ENCODE assay signal across 15 cellular contexts in the genomic region with DNA sequence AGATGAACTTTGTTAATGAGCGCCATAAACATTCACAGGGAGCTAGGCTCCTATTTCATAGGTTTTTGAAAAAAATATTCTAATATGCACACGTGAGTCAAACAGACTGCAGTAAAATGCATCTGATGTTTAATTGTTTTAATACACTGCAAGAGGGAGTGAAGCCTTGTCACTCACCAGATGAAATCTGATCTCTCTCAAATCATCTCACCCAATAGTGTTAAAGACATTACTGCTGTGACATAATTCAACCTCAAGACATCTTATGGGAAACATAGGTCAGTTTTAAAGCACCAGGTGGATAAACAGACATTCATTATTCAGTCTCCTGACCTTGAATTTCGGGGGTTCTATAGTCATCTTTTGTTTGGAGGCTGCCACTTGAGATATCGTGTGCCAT.
DNase-seq lines count a peak whose midpoint lies in the region; ATAC-seq and TF ChIP-seq lines count a peak whose summit lies in the region.
"Had no signal": no experiment of that assay in that cellular context is flagged by ENCODE, and none has a peak within 500 bp of the region (broad histone marks: within the 10 kb centered on the region; RNA-seq: fewer than 3 reads in every experiment).

No MANE protein-coding gene starts in this region.

- H3K27me3 ChIP-seq in smooth muscle cell (ENCODE audit: low read depth) (no peaks in the 10 kb centered on the region), BE2C (no peaks in the 10 kb centered on the region)
- H3K27me3 ChIP-seq: right atrium auricular region had no signal

- H3K9me3 ChIP-seq in HEK293 (ENCODE audit: control insufficient read depth, insufficient read depth, low read depth, low read length), result no peaks in the 10 kb centered on the region
- H3K9me3 ChIP-seq in mesodermal cell (ENCODE audit: control insufficient read depth, low read length), result no peaks in the 10 kb centered on the region
- no peaks in the 10 kb centered on the region for H3K9me3 ChIP-seq in smooth muscle cell (replicated peaks; ENCODE audit: low read depth)
- no peaks in the 10 kb centered on the region for H3K9me3 ChIP-seq in BE2C
- H3K9me3 ChIP-seq: lower lobe of right lung, right atrium auricular region had no signal

- no peak overlapping the region for H3K4me3 ChIP-seq in HEK293 (ENCODE audit: low read depth, low read length)
- H3K4me3 ChIP-seq in mesodermal cell (ENCODE audit: extremely low read depth, insufficient read depth, low read length, poor library complexity, severe bottlenecking), result no peak overlapping the region
- H3K4me3 ChIP-seq in smooth muscle cell, result no peak overlapping the region
- H3K4me3 ChIP-seq in BE2C (ENCODE audit: low read depth, low read length), result no peak overlapping the region
- H3K4me3 ChIP-seq: lower lobe of right lung, PC-9, right atrium auricular region had no signal

- WGBS in mesodermal cell (ENCODE audit: insufficient coverage in 2 of 2), 2 experiments, result 92% methylated on average over 2 of the region's 4 CpGs; no CpG with 5 or more reads in 1 of the 2 experiments
- WGBS in smooth muscle cell (ENCODE audit: low lambda C conversion rate), result 89% methylated on average over 4 of the region's 4 CpGs

- no peak for ATAC-seq in GM19455 (IDR thresholded peaks at IDR 0.05; ENCODE audit: unreplicated experiment)
- ATAC-seq: natural killer cell had no signal

- H3K4me1 ChIP-seq in HEK293 (ENCODE audit: control insufficient read depth, insufficient read depth, low read length) (peaks cover 6% of the 10 kb centered on the region), mesodermal cell (ENCODE audit: control insufficient read depth, insufficient read depth, low read length, poor library complexity, severe bottlenecking) (peaks cover 19% of the 10 kb centered on the region), smooth muscle cell (ENCODE audit: low read depth) (peaks cover 20% of the 10 kb centered on the region), BE2C (peaks cover 34% of the 10 kb centered on the region)

- no peaks in the 10 kb centered on the region for H4K20me1 ChIP-seq in smooth muscle cell (ENCODE audit: low read depth)

- peaks cover 45% of the 10 kb centered on the region for H3K79me2 ChIP-seq in smooth muscle cell (ENCODE audit: low read depth)

- H3K27ac ChIP-seq in HEK293 (ENCODE audit: extremely low read depth, low read depth, low read length) (no peak overlapping the region), mesodermal cell (ENCODE audit: low read depth, low read length, severe bottlenecking) (peak overlapping the region; percentile 39), smooth muscle cell (ENCODE audit: low read depth) (no peak overlapping the region)
- H3K27ac ChIP-seq: PC-9, right atrium auricular region had no signal

- TF ChIP-seq CTCF in HEK293 (tag by site-specific recombination; IDR thresholded peaks at IDR 0.05) (no peak), smooth muscle cell (IDR thresholded peaks at IDR 0.05; ENCODE audit: borderline replicate concordance, insufficient read depth, poor library complexity, severe bottlenecking) (no peak), BE2C (IDR thresholded peaks at IDR 0.05; ENCODE audit: low read depth, low read length) (no peak)

- H3K36me3 ChIP-seq in HEK293 (ENCODE audit: control insufficient read depth in 2 of 2, insufficient read depth in 1 of 2, low read length in 2 of 2), result no peaks in the 10 kb centered on the region
- H3K36me3 ChIP-seq in mesodermal cell (ENCODE audit: control insufficient read depth, insufficient read depth, low read length), result no peaks in the 10 kb centered on the region
- H3K36me3 ChIP-seq in smooth muscle cell (ENCODE audit: low read depth), result no peaks in the 10 kb centered on the region
- no peaks in the 10 kb centered on the region for H3K36me3 ChIP-seq in BE2C
- H3K36me3 ChIP-seq: lower lobe of right lung, right atrium auricular region had no signal

- POLR2A ChIA-PET in HEK293 (lab: Yijun Ruan, JAX), result no interaction called here

- DNase-seq in NCI-H187 (lab: John Stamatoyannopoulos, UW) (peak; percentile 4 to 13), NCI-H748 (lab: John Stamatoyannopoulos, UW; ENCODE audit: unreplicated experiment) (peak; percentile 38), smooth muscle cell (lab: John Stamatoyannopoulos, UW; ENCODE audit: unreplicated experiment) (no peak), HuH-7 (ENCODE audit: low spot score) (no peak), BE2C (no peak)
- DNase-seq: CD4-positive, alpha-beta T cell; lower lobe of right lung; MV-4-11; natural killer cell; PC-9; stimulated activated CD4-positive, alpha-beta T cell treated with anti-CD3 and anti-CD28 coated beads, Interleukin-2, amount 100 ng/mL, for 48 hours had no signal

- CTCF ChIA-PET in HEK293 (lab: Yijun Ruan, JAX), result no interaction called here

- no peak overlapping the region for H3K4me2 ChIP-seq in smooth muscle cell
- H3K4me2 ChIP-seq: PC-9 had no signal

- H3F3A ChIP-seq in smooth muscle cell (ENCODE audit: low read depth), result no peaks in the 10 kb centered on the region

- no peak overlapping the region for H3K9ac ChIP-seq in smooth muscle cell (ENCODE audit: low read depth)

- H2AFZ ChIP-seq in smooth muscle cell (ENCODE audit: low read depth), result no peak overlapping the region
- H2AFZ ChIP-seq: PC-9 had no signal

TF ChIP-seq in HEK293, 187 proteins besides CTCF, POLR2A, EP300 and RAD21 (continues in another document):
- no peak for TF ChIP-seq ZNF169 (tag by site-specific recombination; IDR thresholded peaks at IDR 0.05)
- TF ChIP-seq ZFP3 (tag by site-specific recombination; IDR thresholded peaks at IDR 0.05; ENCODE audit: low read depth), result no peak
- peak; percentile 28; the same call in 1 of the 2 replicates for TF ChIP-seq SP2 (tag by site-specific recombination; IDR thresholded peaks at IDR 0.05)
- TF ChIP-seq PATZ1 (tag by site-specific recombination; IDR thresholded peaks at IDR 0.05), result no peak
- no peak for TF ChIP-seq ZNF776 (tag by site-specific recombination; IDR thresholded peaks at IDR 0.05; ENCODE audit: borderline replicate concordance)
- TF ChIP-seq ZNF449 (tag by site-specific recombination; IDR thresholded peaks at IDR 0.05), result no peak; the same call in 1 of the 2 replicates
- TF ChIP-seq REPIN1 (tag by site-specific recombination; IDR thresholded peaks at IDR 0.05; ENCODE audit: low read depth), result no peak
- TF ChIP-seq ZBTB44 (tag by site-specific recombination; IDR thresholded peaks at IDR 0.05), result peak; percentile 98
- TF ChIP-seq, protein P1, sequence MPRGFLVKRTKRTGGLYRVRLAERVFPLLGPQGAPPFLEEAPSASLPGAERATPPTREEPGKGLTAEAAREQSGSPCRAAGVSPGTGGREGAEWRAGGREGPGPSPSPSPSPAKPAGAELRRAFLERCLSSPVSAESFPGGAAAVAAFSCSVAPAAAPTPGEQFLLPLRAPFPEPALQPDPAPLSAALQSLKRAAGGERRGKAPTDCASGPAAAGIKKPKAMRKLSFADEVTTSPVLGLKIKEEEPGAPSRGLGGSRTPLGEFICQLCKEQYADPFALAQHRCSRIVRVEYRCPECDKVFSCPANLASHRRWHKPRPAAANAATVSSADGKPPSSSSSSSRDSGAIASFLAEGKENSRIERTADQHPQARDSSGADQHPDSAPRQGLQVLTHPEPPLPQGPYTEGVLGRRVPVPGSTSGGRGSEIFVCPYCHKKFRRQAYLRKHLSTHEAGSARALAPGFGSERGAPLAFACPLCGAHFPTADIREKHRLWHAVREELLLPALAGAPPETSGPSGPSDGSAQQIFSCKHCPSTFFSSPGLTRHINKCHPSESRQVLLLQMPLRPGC (tag by site-specific recombination; IDR thresholded peaks at IDR 0.05), result peak; percentile 64; the same call in 1 of the 2 replicates

Comparison
In these comparisons a context has a peak if more than half of its experiments do, and no peak if none do; other contexts are left out.
1. DNase-seq: peak in NCI-H187 (2 of 2) and NCI-H748 (single experiment); none in smooth muscle cell (single experiment), HuH-7 (single experiment) and BE2C (single experiment).